ENCODE assay signal across 17 cellular contexts in the genomic region with DNA sequence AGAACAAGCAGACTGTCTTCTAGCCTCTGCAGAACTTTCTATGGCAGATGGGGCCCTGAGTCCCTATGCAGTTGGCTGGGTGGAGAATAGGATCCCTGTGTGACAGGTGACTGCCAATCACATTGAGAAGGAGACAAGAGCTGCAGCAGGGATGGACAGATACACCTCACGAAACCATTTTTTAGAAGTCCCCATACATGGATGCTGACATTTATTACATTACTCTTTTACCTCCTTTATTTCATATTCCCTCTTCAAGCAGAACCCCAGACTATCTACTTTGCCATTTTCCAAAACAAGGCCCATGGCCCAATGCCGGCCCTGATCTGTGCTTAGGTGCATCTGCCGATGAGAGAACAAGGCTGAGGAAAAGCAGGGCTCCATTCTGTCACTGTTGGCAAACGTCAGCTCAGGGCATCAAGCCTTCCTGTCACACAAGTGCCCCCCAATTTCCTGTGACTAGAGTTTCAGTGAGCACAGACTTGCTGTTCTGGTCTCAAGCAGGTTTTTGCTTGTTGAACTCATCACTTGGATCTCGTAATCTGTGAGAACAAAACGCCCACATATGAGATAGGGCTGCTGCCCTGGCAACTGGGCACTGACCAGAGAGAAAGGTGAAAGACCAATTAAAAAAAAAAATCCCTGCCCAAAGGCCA. TPM values are rescaled to one million over a fixed set of nuclear protein-coding genes. Genes with fewer than 3 reads are reported as not detected.
"Had no signal": no experiment of that assay in that cellular context is flagged by ENCODE, and none has a peak within 500 bp of the region (broad histone marks: within the 10 kb centered on the region; RNA-seq: fewer than 3 reads in every experiment).

No MANE protein-coding gene starts in this region.

- H2AFZ ChIP-seq: neural progenitor cell had no signal

- H3K27ac Mint-ChIP-seq: activated naive CD8-positive, alpha-beta T cell; neural progenitor cell had no signal

- H3K27ac ChIP-seq: epithelial cell of prostate, heart left ventricle, neural progenitor cell, ovary had no signal

- H3K4me3 ChIP-seq: heart left ventricle, neural progenitor cell, ovary had no signal

- H3K4me2 ChIP-seq: neural progenitor cell had no signal

- ATAC-seq: heart left ventricle, left cardiac atrium had no signal

- H3K36me3 Mint-ChIP-seq: activated naive CD8-positive, alpha-beta T cell; neural progenitor cell had no signal

- H3K4me3 Mint-ChIP-seq: activated naive CD8-positive, alpha-beta T cell; neural progenitor cell had no signal

- H3K9ac ChIP-seq: neural progenitor cell had no signal

- H3K27me3 Mint-ChIP-seq: activated naive CD8-positive, alpha-beta T cell had no signal

- H3K36me3 ChIP-seq: heart left ventricle, neural progenitor cell, ovary had no signal

- H3K27me3 ChIP-seq: neural progenitor cell, ovary had no signal

- H3K9me3 Mint-ChIP-seq: neural progenitor cell had no signal

- H3K4me1 Mint-ChIP-seq: neural progenitor cell had no signal

- H3K9me3 ChIP-seq: heart left ventricle, ovary had no signal

- DNase-seq: activated CD4-positive, alpha-beta T cell treated with anti-CD3 and anti-CD28 coated beads for 48 hours; activated effector memory CD4-positive, alpha-beta T cell treated with anti-CD3 and anti-CD28 coated beads, Interleukin-2, amount 50 U/mL, for 16 hours; aorta; dermis blood vessel endothelial cell; heart left ventricle; left cardiac atrium; midbrain; ovary; stimulated activated CD4-positive, alpha-beta T cell treated with anti-CD3 and anti-CD28 coated beads, Interleukin-1b, Interleukin-23, amount 100 ng/mL, for 48 hours; T-helper 2 cell had no signal

RNA-seq across cellular contexts. Expression of a gene that starts 35.8 kb away (rescaled TPM):
- total RNA-seq: activated CD8-positive, alpha-beta memory T cell treated with anti-CD3 and anti-CD28 coated beads for 36 hours; lung microvascular endothelial cell; myocyte; renal cortical epithelial cell had no signal
- polyA plus RNA-seq: aorta had no signal
